Comparison of ENCODE assay signal across 3 cellular contexts in genomic region chr15:56923174-56923579, GRCh38.
TF ChIP-seq lines count a peak whose summit lies in the region.

No MANE protein-coding gene starts in this region.

TF ChIP-seq in SK-N-SH, 30 proteins besides CTCF, POLR2A, EP300 and RAD21:
- TF ChIP-seq MAX (IDR thresholded peaks at IDR 0.05; ENCODE audit: low read depth): no peak
- no peak for TF ChIP-seq GATA2 (CRISPR knock-in tag; IDR thresholded peaks at IDR 0.05)
- no peak for TF ChIP-seq NFIC (IDR thresholded peaks at IDR 0.05; ENCODE audit: borderline replicate concordance)
- no peak for TF ChIP-seq NRF1 (IDR thresholded peaks at IDR 0.05; ENCODE audit: low read depth, low read length)
- no peak for TF ChIP-seq FOXM1 (IDR thresholded peaks at IDR 0.05; ENCODE audit: low read depth)
- no peak for TF ChIP-seq CHD2 (IDR thresholded peaks at IDR 0.05; ENCODE audit: low read length, partially characterized antibody)
- TF ChIP-seq SIN3A (IDR thresholded peaks at IDR 0.05; ENCODE audit: borderline replicate concordance, low read depth, low read length): no peak
- no peak for TF ChIP-seq SMC3 (IDR thresholded peaks at IDR 0.05; ENCODE audit: low read depth, low read length)
- TF ChIP-seq IRF3 (IDR thresholded peaks at IDR 0.05; ENCODE audit: low read depth, low read length): no peak
- TF ChIP-seq GABPA (IDR thresholded peaks at IDR 0.05; ENCODE audit: low read depth): no peak
- TF ChIP-seq TAF1 (IDR thresholded peaks at IDR 0.05; ENCODE audit: borderline replicate concordance, low read depth, low read length): no peak

TF ChIP-seq in SK-N-SH treated with all-trans-retinoic acid at 6 μM for 48 hours, 23 proteins besides CTCF, POLR2A, EP300 and RAD21 (continued from another document):
- TF ChIP-seq OSR1 (CRISPR knock-in tag; IDR thresholded peaks at IDR 0.05) (no peak), ISL1 (CRISPR knock-in tag; IDR thresholded peaks at IDR 0.05) (no peak), PPARA (CRISPR knock-in tag; IDR thresholded peaks at IDR 0.05; ENCODE audit: borderline replicate concordance) (no peak), ESRRG (CRISPR knock-in tag; IDR thresholded peaks at IDR 0.05) (no peak), CREB5 (CRISPR knock-in tag; IDR thresholded peaks at IDR 0.05; ENCODE audit: low read depth) (no peak), BACH2 (CRISPR knock-in tag; IDR thresholded peaks at IDR 0.05; ENCODE audit: borderline replicate concordance) (no peak), TCF4 (CRISPR knock-in tag; IDR thresholded peaks at IDR 0.05; ENCODE audit: borderline replicate concordance) (no peak), ZNF70 (CRISPR knock-in tag; IDR thresholded peaks at IDR 0.05) (no peak)
TF ChIP-seq in SK-N-SH treated with all-trans-retinoic acid at 6 μM for 48 hours: peak in this region for 0.

TF ChIP-seq in endothelial cell of umbilical vein, 7 proteins besides CTCF, POLR2A, EP300 and RAD21:
- TF ChIP-seq MAX (IDR thresholded peaks at IDR 0.05; ENCODE audit: insufficient read depth, insufficient read length) (no peak), JUN (IDR thresholded peaks at IDR 0.05; ENCODE audit: borderline replicate concordance, insufficient read depth, insufficient read length, low read depth) (no peak), EZH2 (IDR thresholded peaks at IDR 0.05; ENCODE audit: borderline replicate concordance, low read depth, low read length, severe bottlenecking) (no peak), GATA2 (IDR thresholded peaks at IDR 0.05; ENCODE audit: insufficient read depth, insufficient read length, low read depth, low read length) (no peak), FOS (IDR thresholded peaks at IDR 0.05; ENCODE audit: borderline replicate concordance, insufficient read depth, low read length) (no peak), POLR2AphosphoS5 (IDR thresholded peaks at IDR 0.05; ENCODE audit: insufficient read depth, low read depth, low read length) (no peak), MYC (IDR thresholded peaks at IDR 0.05; ENCODE audit: low read depth, low read length) (no peak)
